In genomic region chr14:95226801-95227200, GRCh38 we compare ENCODE assay signal across 15 cellular contexts.
DNase-seq lines count a peak whose midpoint lies in the region; ATAC-seq and TF ChIP-seq lines count a peak whose summit lies in the region.
"Had no signal": no experiment of that assay in that cellular context is flagged by ENCODE, and none has a peak within 500 bp of the region (broad histone marks: within the 10 kb centered on the region; RNA-seq: fewer than 3 reads in every experiment).

No MANE protein-coding gene starts in this region.

- peaks cover 12% of the 10 kb centered on the region for H3K4me1 ChIP-seq in parathyroid adenoma
- H3K4me1 ChIP-seq: prostate gland had no signal

- H3K9ac ChIP-seq in parathyroid adenoma = no peak overlapping the region

- peak; percentile 67 for TF ChIP-seq EP300 in Ishikawa (IDR thresholded peaks at IDR 0.05; ENCODE audit: borderline replicate concordance)

- H3K36me3 Mint-ChIP-seq in brain (no peaks in the 10 kb centered on the region), progenitor cell of endocrine pancreas (ENCODE audit: insufficient read depth) (no peaks in the 10 kb centered on the region)
- H3K36me3 Mint-ChIP-seq in activated CD4-positive, alpha-beta T cell treated with anti-CD3 and anti-CD28 coated beads, Interleukin-2, amount 10 ng/mL, durations not matched to agents 24 days and 14 days (ENCODE audit: low read depth) = no peaks in the 10 kb centered on the region

- H3K9me3 Mint-ChIP-seq in brain (no peaks in the 10 kb centered on the region), progenitor cell of endocrine pancreas (ENCODE audit: low read depth) (no peaks in the 10 kb centered on the region)
- no peaks in the 10 kb centered on the region for H3K9me3 Mint-ChIP-seq in activated CD4-positive, alpha-beta T cell treated with anti-CD3 and anti-CD28 coated beads, Interleukin-2, amount 10 ng/mL, durations not matched to agents 24 days and 14 days

- H2AFZ ChIP-seq in parathyroid adenoma = peak overlapping the region; percentile 90

- peak overlapping the region; percentile 52 for H3K4me2 ChIP-seq in parathyroid adenoma (ENCODE audit: low read length)

- peaks cover 52% of the 10 kb centered on the region for H3K4me1 Mint-ChIP-seq in brain
- no peaks in the 10 kb centered on the region for H3K4me1 Mint-ChIP-seq in activated CD4-positive, alpha-beta T cell treated with anti-CD3 and anti-CD28 coated beads, Interleukin-2, amount 10 ng/mL, durations not matched to agents 24 days and 14 days
- peaks cover 2% of the 10 kb centered on the region for H3K4me1 Mint-ChIP-seq in progenitor cell of endocrine pancreas (ENCODE audit: low read depth)
- H3K4me1 Mint-ChIP-seq: T-helper 17 cell had no signal

- TF ChIP-seq CTCF in brain (conservative IDR thresholded peaks at IDR 0.05) (no peak), parathyroid adenoma (IDR thresholded peaks at IDR 0.05) (no peak), progenitor cell of endocrine pancreas (IDR thresholded peaks at IDR 0.05; ENCODE audit: unreplicated experiment) (no peak)

- ATAC-seq in GM21360 (IDR thresholded peaks at IDR 0.05; ENCODE audit: unreplicated experiment) = no peak
- ATAC-seq: activated CD4-positive, CD25-positive, alpha-beta regulatory T cell treated with anti-CD3 and anti-CD28 coated beads, Interleukin-2, amount 50 U/mL, for 24 hours; left cardiac atrium; T-helper 17 cell had no signal

- no peaks in the 10 kb centered on the region for H3K9me3 ChIP-seq in parathyroid adenoma (ENCODE audit: control insufficient read depth, low read length)
- H3K9me3 ChIP-seq: prostate gland had no signal

- H3K27ac Mint-ChIP-seq in brain (peak overlapping the region in 3 of 5 experiments; percentile 87 to 88 (median 88)), progenitor cell of endocrine pancreas (no peak overlapping the region)
- no peak overlapping the region for H3K27ac Mint-ChIP-seq in activated CD4-positive, alpha-beta T cell treated with anti-CD3 and anti-CD28 coated beads, Interleukin-2, amount 10 ng/mL, durations not matched to agents 24 days and 14 days
- H3K27ac Mint-ChIP-seq: T-helper 17 cell had no signal

- H3K4me3 Mint-ChIP-seq in brain (no peak overlapping the region), progenitor cell of endocrine pancreas (ENCODE audit: low read depth) (no peak overlapping the region)
- no peak overlapping the region for H3K4me3 Mint-ChIP-seq in activated CD4-positive, alpha-beta T cell treated with anti-CD3 and anti-CD28 coated beads, Interleukin-2, amount 10 ng/mL, durations not matched to agents 24 days and 14 days
- H3K4me3 Mint-ChIP-seq: T-helper 17 cell had no signal

- H3K79me2 ChIP-seq in parathyroid adenoma = no peaks in the 10 kb centered on the region

- peak overlapping the region; percentile 72 for H3K27ac ChIP-seq in parathyroid adenoma
- H3K27ac ChIP-seq: prostate gland had no signal

- no peaks in the 10 kb centered on the region for H3K36me3 ChIP-seq in parathyroid adenoma (ENCODE audit: control insufficient read depth, insufficient read depth, low read length)
- H3K36me3 ChIP-seq: prostate gland had no signal

- TF ChIP-seq RAD21 in Ishikawa (IDR thresholded peaks at IDR 0.05; ENCODE audit: low read depth) = no peak

- intact Hi-C loops in activated CD4-positive, alpha-beta T cell treated with anti-CD3 and anti-CD28 coated beads, Interleukin-2, amount 10 ng/mL, durations not matched to agents 24 days and 14 days (cut with micrococcal nuclease) = no loop called here

- in situ Hi-C loops in Caki2 (cut with HindIII; ENCODE audit: low pct_unique_long_range_greater_than_20kb, low sequenced_read_pairs) = no loop called here

- H3K27me3 ChIP-seq in parathyroid adenoma (ENCODE audit: control insufficient read depth, insufficient read depth, low read length) = no peaks in the 10 kb centered on the region

- H3K27me3 Mint-ChIP-seq in brain (no peaks in the 10 kb centered on the region), progenitor cell of endocrine pancreas (no peaks in the 10 kb centered on the region)
- H3K27me3 Mint-ChIP-seq in activated CD4-positive, alpha-beta T cell treated with anti-CD3 and anti-CD28 coated beads, Interleukin-2, amount 10 ng/mL, durations not matched to agents 24 days and 14 days = peaks cover 5% of the 10 kb centered on the region

- peak overlapping the region; percentile 2 for H3K4me3 ChIP-seq in parathyroid adenoma (ENCODE audit: low read depth, low read length)
- H3K4me3 ChIP-seq: prostate gland had no signal

- DNase-seq in Caki2 (ENCODE audit: low read depth) (peak; percentile 51), middle frontal gyrus (ENCODE audit: extremely low spot score, low spot score) (no peak), progenitor cell of endocrine pancreas (ENCODE audit: low spot score, unreplicated experiment) (no peak)
- DNase-seq in activated CD4-positive, alpha-beta T cell treated with anti-CD3 and anti-CD28 coated beads, Interleukin-2, amount 10 ng/mL, durations not matched to agents 24 days and 14 days = no peak
- DNase-seq: AML-193, KG1, NCI-H1436 treated with DMSO at 0.1 percent for 48 hours, T-helper 17 cell had no signal

TF ChIP-seq in Ishikawa, 13 proteins besides CTCF, POLR2A, EP300 and RAD21:
- TF ChIP-seq TCF12 (IDR thresholded peaks at IDR 0.05; ENCODE audit: low read depth) (peak; percentile 69; the same call in 1 of the 2 replicates), NFIC (IDR thresholded peaks at IDR 0.05) (peak; percentile 44), EGR1 (IDR thresholded peaks at IDR 0.05) (no peak), YY1 (IDR thresholded peaks at IDR 0.05; ENCODE audit: low read depth) (peak; percentile 66; the same call in 1 of the 2 replicates)
- TF ChIP-seq, protein P1, sequence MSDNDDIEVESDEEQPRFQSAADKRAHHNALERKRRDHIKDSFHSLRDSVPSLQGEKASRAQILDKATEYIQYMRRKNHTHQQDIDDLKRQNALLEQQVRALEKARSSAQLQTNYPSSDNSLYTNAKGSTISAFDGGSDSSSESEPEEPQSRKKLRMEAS (IDR thresholded peaks at IDR 0.05) = peak; percentile 54; the same call in 1 of the 2 replicates

Comparison
In these comparisons a context has a peak if more than half of its experiments do, and no peak if none do; other contexts are left out.
1. H3K27ac Mint-ChIP-seq: peak in brain (3 of 5); none in activated CD4-positive, alpha-beta T cell treated with anti-CD3 and anti-CD28 coated beads, Interleukin-2, amount 10 ng/mL, durations not matched to agents 24 days and 14 days (single experiment) and progenitor cell of endocrine pancreas (single experiment).